In genomic region chr1:151529211-151529702, GRCh38 we compare ENCODE assay signal across 36 cellular contexts.
"Had no signal": no experiment of that assay in that cellular context is flagged by ENCODE, and none has a peak within 500 bp of the region (broad histone marks: within the 10 kb centered on the region; RNA-seq: fewer than 3 reads in every experiment).

No MANE protein-coding gene starts in this region.

- H3K27me3 Mint-ChIP-seq: activated B cell treated with CpG ODN at 0.5 μM for 24 hours; activated CD4-positive, alpha-beta memory T cell treated with anti-CD3 and anti-CD28 coated beads for 36 hours; activated CD8-positive, alpha-beta T cell treated with anti-CD3 and anti-CD28 coated beads for 36 hours; activated naive CD4-positive, alpha-beta T cell treated with anti-CD3 and anti-CD28 coated beads, Interleukin-2, amount 10 ng/mL, durations not matched to agents 7 days and 5 days; activated naive CD8-positive, alpha-beta T cell treated with anti-CD3 and anti-CD28 coated beads for 36 hours; activated T-helper 17 cell treated with anti-CD3 and anti-CD28 coated beads, Interleukin-2, amount 50 U/mL, for 72 hours had no signal

- FAIRE-seq: astrocyte, TTC549 had no signal

- H3K27me3 ChIP-seq: adrenal gland, body of pancreas, brain microvascular endothelial cell, breast epithelium had no signal

- H3K27ac ChIP-seq: adrenal gland, body of pancreas, brain microvascular endothelial cell, breast epithelium, VCaP had no signal

- H3K27ac Mint-ChIP-seq: activated B cell treated with CpG ODN at 0.5 μM for 24 hours; activated CD4-positive, alpha-beta memory T cell treated with anti-CD3 and anti-CD28 coated beads for 36 hours; activated CD4-positive, alpha-beta T cell treated with anti-CD3 and anti-CD28 coated beads, Interleukin-2, amount 10 ng/mL, durations not matched to agents 24 days and 14 days; activated CD8-positive, alpha-beta T cell treated with anti-CD3 and anti-CD28 coated beads for 36 hours; activated naive CD4-positive, alpha-beta T cell treated with anti-CD3 and anti-CD28 coated beads, Interleukin-2, amount 10 ng/mL, durations not matched to agents 7 days and 5 days; activated naive CD8-positive, alpha-beta T cell treated with anti-CD3 and anti-CD28 coated beads for 36 hours; activated T-cell treated with anti-CD3 and anti-CD28 coated beads, Interleukin-2, amount 50 U/mL, for 72 hours; activated T-helper 1 cell treated with anti-CD3 and anti-CD28 coated beads, Interleukin-12 subunit alpha, Interleukin-12 subunit beta, Interleukin-2, Interleukin-4 antibody, amounts not matched to agents 30 ng/mL and 10 ng/mL and 1 ng/mL, durations not matched to agents 14 hours and 24 hours and 36 hours; activated T-helper 17 cell treated with anti-CD3 and anti-CD28 coated beads, Interleukin-2, amount 50 U/mL, for 72 hours; T-helper 1 cell treated with Interleukin-12 subunit alpha and Interleukin-12 subunit beta and Interleukin-4 antibody, amounts not matched to agents 30 μg/mL and 1 μg/mL, for 36 hours; T-helper 2 cell treated with Interferon-gamma antibody and Interleukin-4, amounts not matched to agents 5 μg/mL and 100 μg/mL, for 36 hours had no signal

- H3K4me1 ChIP-seq: adrenal gland, body of pancreas, breast epithelium had no signal

- DNase-seq: activated B cell treated with CpG ODN at 0.5 μM for 24 hours; activated CD4-positive, alpha-beta memory T cell treated with anti-CD3 and anti-CD28 coated beads for 36 hours; activated CD4-positive, alpha-beta T cell treated with anti-CD3 and anti-CD28 coated beads for 4 hours; activated CD4-positive, alpha-beta T cell treated with anti-CD3 and anti-CD28 coated beads, Interleukin-2, amount 10 ng/mL, durations not matched to agents 24 days and 14 days; activated CD4-positive, alpha-beta T cell treated with anti-CD3 and anti-CD28 coated beads, Interleukin-2, amount 50 U/mL, for 1 hour; activated CD4-positive, alpha-beta T cell treated with anti-CD3 and anti-CD28 coated beads, Interleukin-2, amount 50 U/mL, for 4 hours; activated CD4-positive, CD25-positive, alpha-beta regulatory T cell treated with anti-CD3 and anti-CD28 coated beads, Interleukin-2, amount 50 U/mL, for 72 hours; activated CD8-positive, alpha-beta memory T cell treated with anti-CD3 and anti-CD28 coated beads, Interleukin-2, amount 50 U/mL, for 4 hours; activated CD8-positive, alpha-beta T cell treated with anti-CD3 and anti-CD28 coated beads for 36 hours; activated gamma-delta T cell treated with Interleukin-2 at 50 U/mL for 16 hours; activated naive CD4-positive, alpha-beta T cell treated with anti-CD3 and anti-CD28 coated beads, Interleukin-2, amount 10 ng/mL, durations not matched to agents 7 days and 5 days; activated naive CD4-positive, alpha-beta T cell treated with Interleukin-2 at 50 U/mL for 16 hours; activated naive CD8-positive, alpha-beta T cell treated with anti-CD3 and anti-CD28 coated beads for 36 hours; activated T-cell treated with anti-CD3 and anti-CD28 coated beads for 4 hours; activated T-cell treated with anti-CD3 and anti-CD28 coated beads, Interleukin-2, amount 50 U/mL, for 1 hour; activated T-cell treated with anti-CD3 and anti-CD28 coated beads, Interleukin-2, amount 50 U/mL, for 4 hours; activated T-cell treated with anti-CD3 and anti-CD28 coated beads, Interleukin-2, amount 50 U/mL, for 72 hours; adrenal gland; amniotic stem cell; body of pancreas; brain microvascular endothelial cell; central memory CD4-positive, alpha-beta T cell; cerebellar nuclear complex; SW 1271; T-helper 1 cell; T-helper 2 cell; T-helper 9 cell had no signal

- H3K4me3 ChIP-seq: adrenal gland, body of pancreas, breast epithelium had no signal

- H3K36me3 Mint-ChIP-seq: activated CD4-positive, alpha-beta memory T cell treated with anti-CD3 and anti-CD28 coated beads for 36 hours; activated naive CD4-positive, alpha-beta T cell treated with anti-CD3 and anti-CD28 coated beads, Interleukin-2, amount 10 ng/mL, durations not matched to agents 7 days and 5 days; activated naive CD4-positive, alpha-beta T cell treated with anti-CD3 and anti-CD28 coated beads, Interleukin-2, amount 50 U/mL, for 72 hours; activated naive CD8-positive, alpha-beta T cell treated with anti-CD3 and anti-CD28 coated beads for 36 hours had no signal

- ATAC-seq: activated CD8-positive, alpha-beta T cell treated with anti-CD3 and anti-CD28 coated beads for 36 hours; activated naive CD4-positive, alpha-beta T cell treated with anti-CD3 and anti-CD28 coated beads, Interleukin-2, amount 50 U/mL, for 72 hours; activated T-cell treated with anti-CD3 and anti-CD28 coated beads, Interleukin-2, amount 50 U/mL, for 4 hours; activated T-cell treated with anti-CD3 and anti-CD28 coated beads, Interleukin-2, amount 50 U/mL, for 72 hours; activated T-helper 17 cell treated with anti-CD3 and anti-CD28 coated beads, Interleukin-2, amount 50 U/mL, for 72 hours; body of pancreas had no signal

- H3K4me1 Mint-ChIP-seq: activated B cell treated with CpG ODN at 0.5 μM for 24 hours; activated naive CD4-positive, alpha-beta T cell treated with anti-CD3 and anti-CD28 coated beads, Interleukin-2, amount 10 ng/mL, durations not matched to agents 7 days and 5 days; activated naive CD8-positive, alpha-beta T cell treated with anti-CD3 and anti-CD28 coated beads for 36 hours; activated T-helper 17 cell treated with anti-CD3 and anti-CD28 coated beads, Interleukin-2, amount 50 U/mL, for 72 hours had no signal

- H3K36me3 ChIP-seq: adrenal gland, brain microvascular endothelial cell, breast epithelium had no signal

- H3K9me3 ChIP-seq: adrenal gland, body of pancreas, breast epithelium had no signal

- H3K4me3 Mint-ChIP-seq: activated B cell treated with CpG ODN at 0.5 μM for 24 hours; activated CD4-positive, alpha-beta memory T cell treated with anti-CD3 and anti-CD28 coated beads for 36 hours; activated CD4-positive, alpha-beta T cell treated with anti-CD3 and anti-CD28 coated beads, Interleukin-2, amount 10 ng/mL, durations not matched to agents 24 days and 14 days; activated CD8-positive, alpha-beta T cell treated with anti-CD3 and anti-CD28 coated beads for 36 hours; activated naive CD4-positive, alpha-beta T cell treated with anti-CD3 and anti-CD28 coated beads, Interleukin-2, amount 10 ng/mL, durations not matched to agents 7 days and 5 days; activated naive CD8-positive, alpha-beta T cell treated with anti-CD3 and anti-CD28 coated beads for 36 hours; activated T-cell treated with anti-CD3 and anti-CD28 coated beads, Interleukin-2, amount 50 U/mL, for 4 hours; activated T-cell treated with anti-CD3 and anti-CD28 coated beads, Interleukin-2, amount 50 U/mL, for 72 hours; activated T-helper 1 cell treated with anti-CD3 and anti-CD28 coated beads, Interleukin-12 subunit alpha, Interleukin-12 subunit beta, Interleukin-2, Interleukin-4 antibody, amounts not matched to agents 30 ng/mL and 10 ng/mL and 1 ng/mL, durations not matched to agents 14 hours and 24 hours and 36 hours; activated T-helper 17 cell treated with anti-CD3 and anti-CD28 coated beads, Interleukin-2, amount 50 U/mL, for 72 hours; T-helper 1 cell treated with Interleukin-12 subunit alpha and Interleukin-12 subunit beta and Interleukin-4 antibody, amounts not matched to agents 30 μg/mL and 1 μg/mL, for 36 hours; T-helper 2 cell treated with Interferon-gamma antibody and Interleukin-4, amounts not matched to agents 5 μg/mL and 100 μg/mL, for 36 hours had no signal

- H3K9me3 Mint-ChIP-seq: activated B cell treated with CpG ODN at 0.5 μM for 24 hours; activated CD4-positive, alpha-beta memory T cell treated with anti-CD3 and anti-CD28 coated beads for 36 hours; activated CD4-positive, alpha-beta T cell treated with anti-CD3 and anti-CD28 coated beads, Interleukin-2, amount 10 ng/mL, durations not matched to agents 24 days and 14 days; activated CD8-positive, alpha-beta T cell treated with anti-CD3 and anti-CD28 coated beads for 36 hours; activated naive CD4-positive, alpha-beta T cell treated with anti-CD3 and anti-CD28 coated beads, Interleukin-2, amount 10 ng/mL, durations not matched to agents 7 days and 5 days; activated naive CD4-positive, alpha-beta T cell treated with anti-CD3 and anti-CD28 coated beads, Interleukin-2, amount 50 U/mL, for 72 hours; activated naive CD8-positive, alpha-beta T cell treated with anti-CD3 and anti-CD28 coated beads for 36 hours; activated T-cell treated with anti-CD3 and anti-CD28 coated beads, Interleukin-2, amount 50 U/mL, for 4 hours; activated T-cell treated with anti-CD3 and anti-CD28 coated beads, Interleukin-2, amount 50 U/mL, for 72 hours; activated T-helper 1 cell treated with anti-CD3 and anti-CD28 coated beads, Interleukin-12 subunit alpha, Interleukin-12 subunit beta, Interleukin-2, Interleukin-4 antibody, amounts not matched to agents 30 ng/mL and 10 ng/mL and 1 ng/mL, durations not matched to agents 14 hours and 24 hours and 36 hours; activated T-helper 17 cell treated with anti-CD3 and anti-CD28 coated beads, Interleukin-2, amount 50 U/mL, for 72 hours; T-helper 1 cell treated with Interleukin-12 subunit alpha and Interleukin-12 subunit beta and Interleukin-4 antibody, amounts not matched to agents 30 μg/mL and 1 μg/mL, for 36 hours; T-helper 2 cell treated with Interferon-gamma antibody and Interleukin-4, amounts not matched to agents 5 μg/mL and 100 μg/mL, for 36 hours had no signal
